8 cellular contexts compared by ENCODE assay signal in genomic region chr12:24948452-24948815, GRCh38. TPM values are rescaled to one million over a fixed set of nuclear protein-coding genes. Genes with fewer than 3 reads are reported as not detected.
DNase-seq lines count a peak whose midpoint lies in the region; ATAC-seq, FAIRE-seq and TF ChIP-seq lines count a peak whose summit lies in the region.

No MANE protein-coding gene starts in this region.

- peak overlapping the region; percentile 55 for H2BK15ac ChIP-seq in H1 (ENCODE audit: low read length)

- H3K4me2 ChIP-seq in H1 (ENCODE audit: insufficient read depth in 1 of 2, low read depth in 2 of 2, low read length in 2 of 2), result peak overlapping the region; percentile 84 to 87

- FAIRE-seq in H1 (lab: Jason Lieb, UNC) (no peak), frontal cortex (lab: Jason Lieb, UNC) (no peak)

- peak overlapping the region; percentile 99 for H3K18ac ChIP-seq in H1 (ENCODE audit: extremely low read depth, low read length)

- H3K79me1 ChIP-seq in H1 (ENCODE audit: low read depth, low read length), result peaks cover 2% of the 10 kb centered on the region; the same call in 1 of the 2 replicates

- H2BK12ac ChIP-seq in H1 (ENCODE audit: low read depth, low read length), result peak overlapping the region; percentile 99

- peak overlapping the region; percentile 99 for H4K91ac ChIP-seq in H1 (replicated peaks; ENCODE audit: insufficient read length, low read length)

- intact Hi-C loops in thyroid gland (cut with DNase I), result no loop called here

- TF ChIP-seq CTCF in GM12875 (IDR thresholded peaks at IDR 0.05; ENCODE audit: borderline replicate concordance, insufficient read depth, low read depth, low read length), result no peak
- TF ChIP-seq CTCF in H1 (IDR thresholded peaks at IDR 0.05; ENCODE audit: control extremely low read depth in 1 of 3, insufficient read depth in 1 of 3, low read depth in 1 of 3, low read length in 3 of 3), result no peak
- no peak for TF ChIP-seq CTCF in thyroid gland (IDR thresholded peaks at IDR 0.05)

- H3K79me2 ChIP-seq in H1 (ENCODE audit: control insufficient read depth in 1 of 2, insufficient read depth in 2 of 2, low read length in 2 of 2), result peaks cover 6 to 58% of the 10 kb centered on the region in 2 experiments; a peak in 3 of 4 replicates

- H3K4me1 ChIP-seq in SJSA1 (replicated peaks), result peaks cover 45% of the 10 kb centered on the region
- H3K4me1 ChIP-seq in H1 (replicated peaks in 1 of 4; ENCODE audit: control insufficient read depth in 3 of 4, insufficient read depth in 4 of 4, low read length in 3 of 4), result peaks cover 6 to 29% (median 25%) of the 10 kb centered on the region in 4 experiments; a peak in 6 of 7 replicates
- H3K4me1 ChIP-seq in mononuclear cell (ENCODE audit: insufficient read depth, low read length), result peaks cover 42% of the 10 kb centered on the region
- H3K4me1 ChIP-seq in thyroid gland, result peaks cover 0 to 6% of the 10 kb centered on the region in 2 donors

- peak overlapping the region; percentile 35 for H3K23ac ChIP-seq in H1 (ENCODE audit: insufficient read length)

- CTCF ChIA-PET in H1 (lab: Charles Lee; ENCODE audit: partially characterized antibody), result no interaction called here

- peak overlapping the region; percentile 98 for H2AK5ac ChIP-seq in H1 (ENCODE audit: low read depth, low read length)

- peak overlapping the region; percentile 99 for H2BK5ac ChIP-seq in H1 (ENCODE audit: low read depth, low read length)

- H2AFZ ChIP-seq in H1 (ENCODE audit: low read length), result no peak overlapping the region

- H4K20me1 ChIP-seq in H1 (replicated peaks in 1 of 2; ENCODE audit: control insufficient read depth in 1 of 2, insufficient read depth in 2 of 2, low read length in 2 of 2), result no peaks in the 10 kb centered on the region

- peaks cover 10% of the 10 kb centered on the region for H3K23me2 ChIP-seq in H1 (ENCODE audit: low read depth, low read length)

- peak overlapping the region; percentile 94 for H3K56ac ChIP-seq in H1 (replicated peaks; ENCODE audit: insufficient read length, low read depth, low read length)

- TF ChIP-seq RAD21 in H1 (IDR thresholded peaks at IDR 0.05 in 1 of 2, conservative IDR thresholded peaks at IDR 0.05 in 1 of 2; ENCODE audit: low read depth in 2 of 2, low read length in 2 of 2), result no peak

- peak; percentile 26 for ATAC-seq in HG02798 (IDR thresholded peaks at IDR 0.05; ENCODE audit: poor library complexity, unreplicated experiment)
- ATAC-seq in HG03457 (IDR thresholded peaks at IDR 0.05; ENCODE audit: unreplicated experiment), result no peak

- peak overlapping the region; percentile 82 for H4K5ac ChIP-seq in H1 (ENCODE audit: insufficient read length, low read depth, low read length)

- peak overlapping the region; percentile 84 for H3K27ac ChIP-seq in SJSA1
- peak overlapping the region; percentile 96 for H3K27ac ChIP-seq in H1 (ENCODE audit: low read depth, low read length)
- no peak overlapping the region for H3K27ac ChIP-seq in thyroid gland

- DNase-seq in SJSA1 (ENCODE audit: low read depth in 1 of 2, low spot score in 2 of 2), result peak in 1 of 2 experiments; percentile 62
- DNase-seq in H1 (ENCODE audit: low read depth in 1 of 2, low spot score in 2 of 2), result peak in 1 of 2 experiments; percentile 57
- no peak for DNase-seq in thyroid gland
- DNase-seq in frontal cortex (ENCODE audit: low spot score in 2 of 2), result no peak

- peak overlapping the region; percentile 89 for H2BK120ac ChIP-seq in H1 (replicated peaks; ENCODE audit: low read depth, low read length)

- peak overlapping the region; percentile 98 for H3K4ac ChIP-seq in H1 (replicated peaks; ENCODE audit: insufficient read length, low read depth, low read length)

- peak overlapping the region; percentile 95 for H3K14ac ChIP-seq in H1 (ENCODE audit: insufficient read length)

- peaks cover 15% of the 10 kb centered on the region for H3K36me3 ChIP-seq in SJSA1
- peaks cover 0 to 17% (median 1%) of the 10 kb centered on the region in 4 experiments; a peak in 1 of 8 replicates for H3K36me3 ChIP-seq in H1 (ENCODE audit: control insufficient read depth in 2 of 4, insufficient read depth in 4 of 4, low read length in 3 of 4)
- H3K36me3 ChIP-seq in thyroid gland, result no peaks in the 10 kb centered on the region

- TF ChIP-seq POLR2A in H1 (IDR thresholded peaks at IDR 0.05; ENCODE audit: control extremely low read depth in 1 of 2, low read depth in 2 of 2, low read length in 2 of 2), result peak in 1 of 2 experiments; percentile 41; a peak in 1 of 3 replicates
- no peak for TF ChIP-seq POLR2A in thyroid gland (IDR thresholded peaks at IDR 0.05)

- peak overlapping the region; percentile 91 to 98 (median 98) for H3K9ac ChIP-seq in H1 (replicated peaks in 1 of 4; ENCODE audit: extremely low read depth in 1 of 4, low read depth in 3 of 4, low read length in 3 of 4)

- peak overlapping the region; percentile 91 for H2BK20ac ChIP-seq in H1 (ENCODE audit: low read length)

- no peak for TF ChIP-seq EP300 in H1 (IDR thresholded peaks at IDR 0.05; ENCODE audit: borderline replicate concordance in 1 of 2, low read depth in 2 of 2, low read length in 2 of 2)

- H4K8ac ChIP-seq in H1 (ENCODE audit: extremely low read depth, insufficient read depth, low read length), result peak overlapping the region; percentile 99; the same call in 1 of the 2 replicates

- H3K9me3 ChIP-seq in SJSA1 (replicated peaks) (no peaks in the 10 kb centered on the region), H1 (ENCODE audit: insufficient read depth in 2 of 2, low read depth in 1 of 2, low read length in 1 of 2) (no peaks in the 10 kb centered on the region), mononuclear cell (ENCODE audit: low read depth, low read length) (no peaks in the 10 kb centered on the region), thyroid gland (no peaks in the 10 kb centered on the region)

- H3K4me3 ChIP-seq in GM12875 (ENCODE audit: low read depth, low read length) (peak overlapping the region; percentile 73), SJSA1 (peak overlapping the region; percentile 77), H1 (ENCODE audit: extremely low read depth in 1 of 4, insufficient read depth in 2 of 4, low read depth in 3 of 4, low read length in 4 of 4) (peak overlapping the region; percentile 92 to 96 (median 94)), mononuclear cell (ENCODE audit: low read length) (peak overlapping the region; percentile 51), thyroid gland (replicated peaks in 1 of 3) (peak overlapping the region; percentile 36 to 87 (median 47))

- H3K27me3 ChIP-seq in SJSA1 (replicated peaks), result no peaks in the 10 kb centered on the region
- H3K27me3 ChIP-seq in H1 (replicated peaks in 1 of 4; ENCODE audit: control insufficient read depth in 3 of 4, extremely low read depth in 1 of 4, insufficient read depth in 3 of 4, low read length in 3 of 4), result no peaks in the 10 kb centered on the region
- peaks cover 13% of the 10 kb centered on the region for H3K27me3 ChIP-seq in mononuclear cell (ENCODE audit: insufficient read depth, low read length)
- no peaks in the 10 kb centered on the region for H3K27me3 ChIP-seq in thyroid gland

- POLR2A ChIA-PET in H1 (lab: Charles Lee; ENCODE audit: partially characterized antibody), result interaction anchor here (0.8 to 22.8 kb wide), 18 partner anchors 8 to 195 kb away, joined by 3 to 468 read pairs (median 4); no protein-coding TSS in a partner anchor

- 0% methylated on average over 17 of the region's 18 CpGs; no CpG with 5 or more reads in 1 of the 2 experiments for WGBS in H1 (ENCODE audit: extremely low coverage in 1 of 2, insufficient coverage in 1 of 2, insufficient read length in 1 of 2, insufficient replicate concordance in 2 of 2, low coverage in 1 of 2, low lambda C conversion rate in 2 of 2, missing lambda C conversion rate in 1 of 2), 2 experiments
- WGBS in thyroid gland, 2 donors, result 12 to 17% methylated on average over 18 of the region's 18 CpGs

TF ChIP-seq in H1, 55 proteins besides CTCF, POLR2A, EP300 and RAD21 (continues in another document):
- TF ChIP-seq ATF2 (IDR thresholded peaks at IDR 0.05; ENCODE audit: low read length) (0 out of 2 replicates have a peak, but pooled peaks have one; percentile 18), TCF12 (IDR thresholded peaks at IDR 0.05; ENCODE audit: low read depth, low read length) (no peak), USF2 (IDR thresholded peaks at IDR 0.05; ENCODE audit: low read length) (no peak)

RNA-seq across cellular contexts. Expression of gene BCAT1, which starts 0.5 kb away (rescaled TPM):
- total RNA-seq in SJSA1 (2014; rRNA removed; shearing (Covaris generic)), result 102 and 107 TPM in 2 replicates
- 256 and 263 TPM in 2 replicates for total RNA-seq in H1 (2021; fragmentation: NEBNext Ultra II Directional; extraction: Animal tissue kit (Norgen Biotek cat#: 25700))
- polyA plus RNA-seq in H1 (2011; rRNA removed), result 16.0 and 19.7 TPM in 2 replicates
- polyA plus RNA-seq in H1 (2011; cell fraction: cytosol; rRNA removed), result 23.2 TPM
- polyA plus RNA-seq in H1 (2011; cell fraction: nucleus; rRNA removed), result 32.6 TPM
- polyA plus RNA-seq in H1 (2012, experiment 1 of 2), result 67.2 to 119 TPM (median 97.2 TPM) in 4 replicates
- polyA plus RNA-seq in H1 (2012, experiment 2 of 2), result 9.2 TPM
- polyA plus RNA-seq in H1 (2013, experiment 1 of 2), result 131 TPM
- 113 TPM for polyA plus RNA-seq in H1 (2013, experiment 2 of 2)
- polyA minus RNA-seq in H1 (2011; rRNA and poly(A)+ RNA removed), result 84.4 and 126 TPM in 2 replicates
- 64.7 TPM for polyA minus RNA-seq in H1 (2011; cell fraction: cytosol; rRNA and poly(A)+ RNA removed)
- 186 TPM for polyA minus RNA-seq in H1 (2011; cell fraction: nucleus; rRNA and poly(A)+ RNA removed)
- total RNA-seq in mononuclear cell (6.5 TPM), thyroid gland (10 to 100 TPM in 3 of 4 donors, 1 to 10 TPM in 1; 3.8 to 49.1 (median 13.2) TPM), frontal cortex (48.5 TPM)

Comparison
In these comparisons a context has a peak if more than half of its experiments do, and no peak if none do; other contexts are left out.
1. H3K27ac ChIP-seq: peak in SJSA1 (single experiment) and H1 (single experiment); none in thyroid gland (0 of 3).
2. Peak in every context shown above with its lines, with median percentiles within 50 percentile points of each other: H3K4me3 ChIP-seq.